11 cellular contexts compared by ENCODE assay signal in the genomic region with DNA sequence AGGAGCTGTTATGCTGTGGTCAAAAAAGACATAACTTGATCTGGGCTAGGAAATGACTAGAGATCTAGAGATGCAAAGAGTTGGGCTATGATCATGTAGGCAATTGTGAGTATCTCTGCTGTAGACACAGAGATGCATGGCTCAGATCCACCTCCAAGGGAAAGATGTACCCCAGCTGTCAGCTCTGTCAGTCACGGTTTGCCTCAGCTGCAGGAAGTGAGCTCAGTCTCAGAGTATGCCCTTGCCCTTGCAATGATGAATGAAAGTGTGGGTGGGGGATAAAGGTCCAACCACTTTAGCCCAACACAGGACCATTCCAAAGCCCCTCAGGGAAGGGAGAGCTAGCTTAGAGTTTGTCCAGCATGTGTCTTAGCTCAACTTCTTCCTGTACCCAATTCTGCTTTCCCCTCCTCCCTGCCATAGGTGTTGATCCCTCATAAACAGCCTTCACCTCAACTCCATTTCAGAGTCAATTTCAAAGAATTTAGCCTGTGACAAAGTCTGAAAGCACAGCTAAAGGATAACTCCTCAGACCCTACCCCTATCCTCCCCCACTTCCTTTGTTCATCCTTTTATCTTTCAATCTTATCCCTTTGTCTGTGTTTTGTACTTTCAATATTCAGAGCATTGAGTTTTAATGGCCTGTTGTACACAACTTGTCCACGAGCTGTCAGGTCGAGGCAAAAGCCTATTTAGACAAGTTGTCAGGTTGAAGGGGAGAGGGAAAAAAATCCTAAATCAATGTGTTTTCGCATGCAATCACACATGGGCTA.
DNase-seq lines count a peak whose midpoint lies in the region; ATAC-seq lines count a peak whose summit lies in the region.
"Had no signal": no experiment of that assay in that cellular context is flagged by ENCODE, and none has a peak within 500 bp of the region (broad histone marks: within the 10 kb centered on the region; RNA-seq: fewer than 3 reads in every experiment).

No MANE protein-coding gene starts in this region.

- no peaks in the 10 kb centered on the region for H3K27me3 ChIP-seq in thymus (ENCODE audit: control insufficient read depth, insufficient read depth)

- H3K36me3 Mint-ChIP-seq in T-cell: no peaks in the 10 kb centered on the region

- no peaks in the 10 kb centered on the region for H3K36me3 ChIP-seq in thymus (ENCODE audit: control insufficient read depth, insufficient read depth)
- H3K36me3 ChIP-seq: heart left ventricle had no signal

- no peak overlapping the region for H3K4me3 ChIP-seq in thymus (ENCODE audit: low read length)
- H3K4me3 ChIP-seq: heart left ventricle had no signal

- DNase-seq in stimulated activated CD4-positive, alpha-beta T cell treated with anti-CD3 and anti-CD28 coated beads, Interleukin-15, amount 100 ng/mL, for 24 hours: peak; percentile 20
- DNase-seq in stimulated activated CD4-positive, alpha-beta T cell treated with anti-CD3 and anti-CD28 coated beads, Interleukin-4, amount 100 ng/mL, for 1 hour: no peak
- no peak for DNase-seq in T-cell
- no peak for DNase-seq in DMS 273 treated with DMSO at 0.1 percent for 48 hours (lab: John Stamatoyannopoulos, UW)
- no peak for DNase-seq in NCI-H748 treated with DMSO at 0.1 percent for 48 hours (lab: John Stamatoyannopoulos, UW)
- DNase-seq in NCI-H1417 (lab: John Stamatoyannopoulos, UW): no peak
- DNase-seq: COR-L47, heart left ventricle, NCI-H1105 treated with DMSO at 0.1 percent for 48 hours had no signal

- no peaks in the 10 kb centered on the region for H3K9me3 ChIP-seq in thymus (ENCODE audit: control insufficient read depth)
- H3K9me3 ChIP-seq: heart left ventricle had no signal

- CTCF ChIA-PET in T-cell (lab: Charles Lee): interaction anchor here in 1 of 2 donors (0.7 kb wide), 1 partner anchor 43 kb away, joined by 3 read pairs; no protein-coding TSS in a partner anchor

- 47% methylated on average over 4 of the region's 4 CpGs for WGBS in thymus

- H3K27ac Mint-ChIP-seq in T-cell: no peak overlapping the region

- peaks cover 7 to 13% (median 9%) of the 10 kb centered on the region in 3 donors for H3K4me1 Mint-ChIP-seq in T-cell

- H3K27ac ChIP-seq in thymus (ENCODE audit: low read depth): peak overlapping the region; percentile 31
- H3K27ac ChIP-seq: heart left ventricle had no signal

- H3K4me1 ChIP-seq in thymus (ENCODE audit: control insufficient read depth, insufficient read depth, low read length): peaks cover 6% of the 10 kb centered on the region
- H3K4me1 ChIP-seq: heart left ventricle had no signal

- ATAC-seq in HG02840 (IDR thresholded peaks at IDR 0.05; ENCODE audit: low FRiP score, unreplicated experiment) (peak; percentile 86), T-cell (replicated peaks in 1 of 4) (peak in 3 of 4 experiments; percentile 31 to 54 (median 48))

- H3K4me3 Mint-ChIP-seq in T-cell: no peak overlapping the region

- peaks cover 0 to 17% of the 10 kb centered on the region in 2 donors for H3K27me3 Mint-ChIP-seq in T-cell

- POLR2A ChIA-PET in T-cell (lab: Charles Lee): no interaction called here

- H3K9me3 Mint-ChIP-seq in T-cell: no peaks in the 10 kb centered on the region
